7 cellular contexts compared by ENCODE assay signal in the genomic region with DNA sequence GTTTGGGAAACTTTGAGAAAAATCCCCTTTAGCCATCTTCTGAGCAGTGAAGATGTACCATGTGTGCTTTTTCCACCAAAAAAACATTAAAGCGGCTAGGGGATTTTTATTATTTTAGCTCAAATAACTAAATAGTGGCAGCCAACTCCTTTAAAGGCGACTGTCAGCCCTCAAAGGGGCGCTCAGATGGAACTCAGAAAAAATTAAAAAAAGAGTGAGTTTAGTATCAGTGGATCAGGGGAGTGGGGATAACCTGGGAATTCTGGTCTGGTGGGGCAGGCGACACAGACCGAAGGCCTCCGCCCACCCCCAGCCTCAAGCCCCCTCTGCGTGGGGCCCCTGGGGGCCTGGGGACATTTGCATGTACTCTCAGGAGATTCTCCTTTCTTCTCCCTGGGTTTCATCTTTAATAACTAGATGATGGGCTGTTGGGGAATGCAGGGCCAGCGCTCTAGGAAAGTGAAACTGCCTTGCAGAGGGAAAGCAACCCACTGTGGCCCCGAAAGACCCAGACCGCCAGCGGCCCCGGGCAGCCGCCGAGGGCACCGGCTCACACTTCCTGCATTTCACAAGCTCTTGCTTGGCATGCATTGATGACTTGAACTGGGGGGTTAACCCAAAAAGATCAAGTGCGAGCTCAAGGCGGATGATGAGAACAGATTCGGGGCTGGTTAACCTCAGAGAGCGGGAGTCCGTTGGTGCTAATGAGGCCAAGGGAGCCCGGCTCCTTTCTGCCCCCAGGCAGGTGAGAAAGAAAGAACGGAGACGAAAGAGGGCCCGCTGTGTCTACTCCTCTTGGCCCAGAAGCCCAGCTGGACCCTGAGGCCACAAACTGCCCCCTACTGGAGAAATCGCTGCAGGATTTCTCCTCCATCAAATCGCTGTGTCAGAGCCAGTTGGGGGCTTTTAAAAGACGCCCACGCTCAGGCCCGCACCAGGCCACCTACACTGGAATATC. TPM values are rescaled to one million over a fixed set of nuclear protein-coding genes. Genes with fewer than 3 reads are reported as not detected.
DNase-seq lines count a peak whose midpoint lies in the region; ATAC-seq and TF ChIP-seq lines count a peak whose summit lies in the region.

No MANE protein-coding gene starts in this region.

- peak; percentile 38 for TF ChIP-seq CTCF in neural progenitor cell (IDR thresholded peaks at IDR 0.05)

- H3K4me3 ChIP-seq in duodenal mucosa (ENCODE audit: low read depth in 1 of 2, low read length in 2 of 2) (peak overlapping the region; percentile 32 to 71), neural progenitor cell (no peak overlapping the region)

- no peak overlapping the region for H3K4me3 Mint-ChIP-seq in neural progenitor cell

- H3K4me1 Mint-ChIP-seq in neural progenitor cell: peaks cover 7% of the 10 kb centered on the region

- H3K4me1 ChIP-seq in duodenal mucosa (ENCODE audit: control insufficient read depth in 1 of 2, insufficient read depth in 2 of 2, low read length in 2 of 2) (peaks cover 4 to 7% of the 10 kb centered on the region in 2 donors), neural progenitor cell (peaks cover 6% of the 10 kb centered on the region)

- H3K27ac Mint-ChIP-seq in neural progenitor cell: no peak overlapping the region

- ATAC-seq in GM18873 (IDR thresholded peaks at IDR 0.05; ENCODE audit: low FRiP score, unreplicated experiment) (peak; percentile 42), HG02885 (IDR thresholded peaks at IDR 0.05; ENCODE audit: poor library complexity, unreplicated experiment) (peak; percentile 41)

- peaks cover 4% of the 10 kb centered on the region for H3K9me3 Mint-ChIP-seq in neural progenitor cell

- H3K36me3 ChIP-seq in duodenal mucosa (ENCODE audit: control insufficient read depth in 1 of 2, insufficient read depth in 2 of 2, low read length in 2 of 2): no peaks in the 10 kb centered on the region
- H3K36me3 ChIP-seq in neural progenitor cell: no peaks in the 10 kb centered on the region

- H3K4me2 ChIP-seq in neural progenitor cell: peak overlapping the region; percentile 11

- H3K36me3 Mint-ChIP-seq in neural progenitor cell: no peaks in the 10 kb centered on the region

- H3K27ac ChIP-seq in duodenal mucosa (ENCODE audit: low read depth, low read length) (no peak overlapping the region), neural progenitor cell (no peak overlapping the region)

- H4K20me1 ChIP-seq in neural progenitor cell (ENCODE audit: low read depth): no peaks in the 10 kb centered on the region

- no peaks in the 10 kb centered on the region for H3K27me3 Mint-ChIP-seq in neural progenitor cell (ENCODE audit: insufficient read depth, low read depth)

- H3F3A ChIP-seq in neural progenitor cell (ENCODE audit: low read depth): no peaks in the 10 kb centered on the region

- H3K9me3 ChIP-seq in duodenal mucosa (ENCODE audit: control insufficient read depth in 1 of 2, low read length in 2 of 2): peaks cover 0 to 9% of the 10 kb centered on the region in 2 donors
- no peaks in the 10 kb centered on the region for H3K9me3 ChIP-seq in neural progenitor cell (ENCODE audit: low read depth)

- peak overlapping the region in 1 of 2 donors; percentile 32 for H3K9ac ChIP-seq in duodenal mucosa (ENCODE audit: low read depth in 1 of 2, low read length in 2 of 2)
- H3K9ac ChIP-seq in neural progenitor cell: no peak overlapping the region

- H3K27me3 ChIP-seq in duodenal mucosa (ENCODE audit: control insufficient read depth in 1 of 2, insufficient read depth in 2 of 2, low read length in 2 of 2) (no peaks in the 10 kb centered on the region), neural progenitor cell (no peaks in the 10 kb centered on the region)

- no peaks in the 10 kb centered on the region for H3K79me2 ChIP-seq in neural progenitor cell (ENCODE audit: low read depth)

- DNase-seq in T-helper 2 cell (peak in 4 of 5 experiments; percentile 25 to 89 (median 51)), neural progenitor cell (ENCODE audit: low spot score) (peak; percentile 20), NCI-H1105 treated with DMSO at 0.1 percent for 48 hours (lab: John Stamatoyannopoulos, UW) (no peak), LoVo (ENCODE audit: low spot score) (no peak)

- H2AFZ ChIP-seq in neural progenitor cell (replicated peaks): peak overlapping the region; percentile 58

RNA-seq across cellular contexts. Expression of a gene that starts 7.3 kb away (rescaled TPM):
- total RNA-seq in neural progenitor cell (ENCODE audit: low replicate concordance): not detected in 2 replicates

Comparison
In these comparisons a context has a peak if more than half of its experiments do, and no peak if none do; other contexts are left out.
1. DNase-seq: peak in T-helper 2 cell (4 of 5) and neural progenitor cell (single experiment); none in NCI-H1105 treated with DMSO at 0.1 percent for 48 hours (single experiment) and LoVo (single experiment).